8 cellular contexts compared by ENCODE assay signal in genomic region chr19:34269968-34270621, GRCh38. TPM values are rescaled to one million over a fixed set of nuclear protein-coding genes. Genes with fewer than 3 reads are reported as not detected.
A peak's percentile ranks its signal among the peaks of the same experiment; 100 is the strongest.
DNase-seq lines count a peak whose midpoint lies in the region; ATAC-seq and TF ChIP-seq lines count a peak whose summit lies in the region.

No MANE protein-coding gene starts in this region.

- no peaks in the 10 kb centered on the region for H3K27me3 ChIP-seq in CD4-positive, alpha-beta T cell (ENCODE audit: control insufficient read depth, insufficient read depth, low read length)

- intact Hi-C loops in CD4-positive, alpha-beta T cell (cut with DNase I, micrococcal nuclease): loop anchor here (1.0 to 5.0 kb wide), 7 partner anchors 15 to 66 kb away; no protein-coding TSS in a partner anchor

- CTCF ChIA-PET in CD4-positive, alpha-beta T cell (lab: Charles Lee): interaction anchor here (0.6 to 2.1 kb wide), 7 partner anchors 24 to 96 kb away, joined by 3 to 9 read pairs (median 4); no protein-coding TSS in a partner anchor

- no peaks in the 10 kb centered on the region for H3K9me3 ChIP-seq in CD4-positive, alpha-beta T cell (ENCODE audit: control insufficient read depth, low read length)

- POLR2A ChIA-PET in CD4-positive, alpha-beta T cell (lab: Charles Lee): interaction anchor here (0.6 to 3.2 kb wide), 24 partner anchors 8 to 897 kb away, joined by 3 to 33 read pairs (median 5); partner anchors contain the start of gene LSM14A

- H3K9me3 Mint-ChIP-seq in CD4-positive, alpha-beta T cell: peaks cover 2% of the 10 kb centered on the region
- H3K9me3 Mint-ChIP-seq in naive B cell: no peaks in the 10 kb centered on the region

- peaks cover 33% of the 10 kb centered on the region for H3K36me3 Mint-ChIP-seq in CD4-positive, alpha-beta T cell (ENCODE audit: low read depth)
- H3K36me3 Mint-ChIP-seq in naive B cell: peaks cover 0 to 3% of the 10 kb centered on the region in 2 donors

- H3K27ac Mint-ChIP-seq in CD4-positive, alpha-beta T cell: peak overlapping the region; percentile 95
- peak overlapping the region; percentile 92 to 98 (median 97) for H3K27ac Mint-ChIP-seq in naive B cell

- no peak for TF ChIP-seq CTCF in CD4-positive, alpha-beta T cell (IDR thresholded peaks at IDR 0.05)

- peaks cover 86% of the 10 kb centered on the region for H3K4me1 Mint-ChIP-seq in CD4-positive, alpha-beta T cell (ENCODE audit: low read depth)
- peaks cover 61 to 95% (median 78%) of the 10 kb centered on the region in 3 donors for H3K4me1 Mint-ChIP-seq in naive B cell

- H3K27me3 Mint-ChIP-seq in CD4-positive, alpha-beta T cell: no peaks in the 10 kb centered on the region
- H3K27me3 Mint-ChIP-seq in naive B cell: no peaks in the 10 kb centered on the region

- peak; percentile 89 for ATAC-seq in CD4-positive, alpha-beta T cell (ENCODE audit: poor library complexity)
- ATAC-seq in GM21723 (IDR thresholded peaks at IDR 0.05; ENCODE audit: unreplicated experiment) (peak; percentile 63), naive B cell (ENCODE audit: low read depth in 2 of 2) (peak; percentile 89 to 91), GM18909 (IDR thresholded peaks at IDR 0.05; ENCODE audit: poor library complexity, unreplicated experiment) (no peak)
- ATAC-seq in stimulated activated naive CD8-positive, alpha-beta T cell treated with anti-CD3 and anti-CD28 coated beads, Interleukin-15, Interleukin-2, amounts not matched to agents 100 U/mL and 50 U/mL, for 24 hours: peak; percentile 96

- H3K27ac ChIP-seq in CD4-positive, alpha-beta T cell (ENCODE audit: low read depth, low read length): peak overlapping the region; percentile 88
- H3K27ac ChIP-seq in epithelial cell of prostate: peak overlapping the region; percentile 80

- peak overlapping the region; percentile 76 for H3K4me3 Mint-ChIP-seq in CD4-positive, alpha-beta T cell
- H3K4me3 Mint-ChIP-seq in naive B cell: peak overlapping the region; percentile 64 to 91 (median 81)

- peak; percentile 54 to 86 (median 64) for DNase-seq in CD4-positive, alpha-beta T cell
- DNase-seq in NCI-H2227 (lab: John Stamatoyannopoulos, UW; ENCODE audit: unreplicated experiment) (peak; percentile 71), epithelial cell of prostate (ENCODE audit: low read depth, low spot score) (no peak), naive B cell (peak; percentile 87)
- DNase-seq in activated CD8-positive, alpha-beta memory T cell treated with anti-CD3 and anti-CD28 coated beads for 48 hours (ENCODE audit: low read depth in 2 of 3, low spot score in 2 of 3): peak in 2 of 3 experiments; percentile 8 to 22
- DNase-seq in stimulated activated naive CD8-positive, alpha-beta T cell treated with anti-CD3 and anti-CD28 coated beads, Interleukin-15, Interleukin-2, amounts not matched to agents 100 U/mL and 50 U/mL, for 24 hours: peak; percentile 63

RNA-seq across cellular contexts. Expression of gene GARRE1, which starts 15.7 kb away (rescaled TPM):
- total RNA-seq in CD4-positive, alpha-beta T cell: 10 to 100 TPM; 69.7 to 72.0 TPM
- polyA plus RNA-seq in naive B cell (ENCODE audit: low read depth in 6 of 6): 10 to 100 TPM in 2 of 6 donors, 1 to 10 TPM in 4; 2.1 to 16.9 (median 9.4) TPM
